27 cellular contexts compared by ENCODE assay signal in genomic region chr2:126828051-126828450, GRCh38.
"Had no signal": no experiment of that assay in that cellular context is flagged by ENCODE, and none has a peak within 500 bp of the region (broad histone marks: within the 10 kb centered on the region; RNA-seq: fewer than 3 reads in every experiment).

No MANE protein-coding gene starts in this region.

- H3K27me3 Mint-ChIP-seq: activated CD4-positive, alpha-beta T cell treated with anti-CD3 and anti-CD28 coated beads, Interleukin-2, amount 10 ng/mL, durations not matched to agents 24 days and 14 days had no signal

- DNase-seq: activated CD4-positive, alpha-beta memory T cell treated with anti-CD3 and anti-CD28 coated beads for 36 hours; activated CD4-positive, CD25-positive, alpha-beta regulatory T cell treated with anti-CD3 and anti-CD28 coated beads, Interleukin-2, amount 50 U/mL, for 72 hours; activated CD8-positive, alpha-beta memory T cell treated with anti-CD3 and anti-CD28 coated beads, Interleukin-2, amount 50 U/mL, for 4 hours; activated effector memory CD4-positive, alpha-beta T cell treated with anti-CD3 and anti-CD28 coated beads, Interleukin-2, amount 50 U/mL, for 16 hours; activated naive CD4-positive, alpha-beta T cell treated with anti-CD3 and anti-CD28 coated beads for 36 hours; activated naive CD8-positive, alpha-beta T cell treated with anti-CD3 and anti-CD28 coated beads for 36 hours; activated T-cell treated with anti-CD3 and anti-CD28 coated beads, Interleukin-2, amount 50 U/mL, for 1 hour; brain microvascular endothelial cell; effector memory CD4-positive, alpha-beta T cell; glutamatergic neuron; hippocampal formation; kidney; left colon; mammary epithelial cell; naive B cell; nephron progenitor cell; pancreas; stimulated activated CD4-positive, alpha-beta T cell treated with anti-CD3 and anti-CD28 coated beads, Interleukin-15, amount 100 ng/mL, for 24 hours; stimulated activated CD4-positive, alpha-beta T cell treated with anti-CD3 and anti-CD28 coated beads, Interleukin-2, amount 100 ng/mL, for 24 hours; stimulated activated naive B cell treated with anti-CD40 and anti-IgM and Interleukin-4, amounts not matched to agents 10 μg/mL and 1 μg/mL and 100 μg/mL, for 72 hours; stomach; T1000; thyroid gland; upper lobe of left lung had no signal

- H3K4me3 Mint-ChIP-seq: activated CD4-positive, alpha-beta memory T cell treated with anti-CD3 and anti-CD28 coated beads for 36 hours; activated CD4-positive, alpha-beta T cell treated with anti-CD3 and anti-CD28 coated beads, Interleukin-2, amount 10 ng/mL, durations not matched to agents 24 days and 14 days; activated naive CD4-positive, alpha-beta T cell treated with anti-CD3 and anti-CD28 coated beads for 36 hours; activated naive CD8-positive, alpha-beta T cell treated with anti-CD3 and anti-CD28 coated beads for 36 hours; activated T-helper 1 cell treated with anti-CD3 and anti-CD28 coated beads, Interleukin-12 subunit alpha, Interleukin-12 subunit beta, Interleukin-2, Interleukin-4 antibody, amounts not matched to agents 30 ng/mL and 10 ng/mL and 1 ng/mL, durations not matched to agents 14 hours and 24 hours and 36 hours; mesothelial cell of epicardium; nephron progenitor cell; stimulated activated naive B cell treated with anti-CD40 and anti-IgM and Interleukin-4, amounts not matched to agents 10 μg/mL and 1 μg/mL and 100 μg/mL, for 72 hours had no signal

- H3K27ac Mint-ChIP-seq: activated CD4-positive, alpha-beta memory T cell treated with anti-CD3 and anti-CD28 coated beads for 36 hours; activated CD4-positive, alpha-beta T cell treated with anti-CD3 and anti-CD28 coated beads, Interleukin-2, amount 10 ng/mL, durations not matched to agents 24 days and 14 days; activated naive CD4-positive, alpha-beta T cell treated with anti-CD3 and anti-CD28 coated beads for 36 hours; activated naive CD8-positive, alpha-beta T cell treated with anti-CD3 and anti-CD28 coated beads for 36 hours; activated T-helper 1 cell treated with anti-CD3 and anti-CD28 coated beads, Interleukin-12 subunit alpha, Interleukin-12 subunit beta, Interleukin-2, Interleukin-4 antibody, amounts not matched to agents 30 ng/mL and 10 ng/mL and 1 ng/mL, durations not matched to agents 14 hours and 24 hours and 36 hours; mesothelial cell of epicardium; naive B cell; nephron progenitor cell; stimulated activated naive B cell treated with anti-CD40 and anti-IgM and Interleukin-4, amounts not matched to agents 10 μg/mL and 1 μg/mL and 100 μg/mL, for 72 hours had no signal

- ATAC-seq: left colon; pancreas; stimulated activated naive B cell treated with anti-CD40 and anti-IgM and Interleukin-4, amounts not matched to agents 10 μg/mL and 1 μg/mL and 100 μg/mL, for 72 hours had no signal

- H3K4me1 Mint-ChIP-seq: activated CD4-positive, alpha-beta T cell treated with anti-CD3 and anti-CD28 coated beads, Interleukin-2, amount 10 ng/mL, durations not matched to agents 24 days and 14 days; activated naive CD8-positive, alpha-beta T cell treated with anti-CD3 and anti-CD28 coated beads for 36 hours; mesothelial cell of epicardium; naive B cell; stimulated activated naive B cell treated with anti-CD40 and anti-IgM and Interleukin-4, amounts not matched to agents 10 μg/mL and 1 μg/mL and 100 μg/mL, for 72 hours had no signal

- H3K36me3 Mint-ChIP-seq: activated CD4-positive, alpha-beta memory T cell treated with anti-CD3 and anti-CD28 coated beads for 36 hours; activated naive CD8-positive, alpha-beta T cell treated with anti-CD3 and anti-CD28 coated beads for 36 hours; mesothelial cell of epicardium; naive B cell; stimulated activated naive B cell treated with anti-CD40 and anti-IgM and Interleukin-4, amounts not matched to agents 10 μg/mL and 1 μg/mL and 100 μg/mL, for 72 hours had no signal

- H3K9me3 Mint-ChIP-seq: activated CD4-positive, alpha-beta memory T cell treated with anti-CD3 and anti-CD28 coated beads for 36 hours; activated CD4-positive, alpha-beta T cell treated with anti-CD3 and anti-CD28 coated beads, Interleukin-2, amount 10 ng/mL, durations not matched to agents 24 days and 14 days; activated naive CD4-positive, alpha-beta T cell treated with anti-CD3 and anti-CD28 coated beads for 36 hours; activated naive CD8-positive, alpha-beta T cell treated with anti-CD3 and anti-CD28 coated beads for 36 hours; activated T-helper 1 cell treated with anti-CD3 and anti-CD28 coated beads, Interleukin-12 subunit alpha, Interleukin-12 subunit beta, Interleukin-2, Interleukin-4 antibody, amounts not matched to agents 30 ng/mL and 10 ng/mL and 1 ng/mL, durations not matched to agents 14 hours and 24 hours and 36 hours; mesothelial cell of epicardium; nephron progenitor cell; stimulated activated naive B cell treated with anti-CD40 and anti-IgM and Interleukin-4, amounts not matched to agents 10 μg/mL and 1 μg/mL and 100 μg/mL, for 72 hours had no signal
